Comparison of ENCODE assay signal across 17 cellular contexts in genomic region chrX:124502599-124502998, GRCh38.
DNase-seq lines count a peak whose midpoint lies in the region; ATAC-seq, FAIRE-seq and TF ChIP-seq lines count a peak whose summit lies in the region.
"Had no signal": no experiment of that assay in that cellular context is flagged by ENCODE, and none has a peak within 500 bp of the region (broad histone marks: within the 10 kb centered on the region; RNA-seq: fewer than 3 reads in every experiment).

No MANE protein-coding gene starts in this region.

- no peaks in the 10 kb centered on the region for H3K36me3 Mint-ChIP-seq in activated naive CD8-positive, alpha-beta T cell treated with anti-CD3 and anti-CD28 coated beads for 36 hours
- H3K36me3 Mint-ChIP-seq: CD4-positive, CD25-positive, alpha-beta regulatory T cell; CD8-positive, alpha-beta T cell had no signal

- in situ Hi-C loops in GM13977 (cut with MboI; ENCODE audit: low pct_unique_long_range_greater_than_20kb, low sequenced_read_pairs, unreplicated experiment): no loop called here

- H3K27me3 Mint-ChIP-seq in activated naive CD8-positive, alpha-beta T cell treated with anti-CD3 and anti-CD28 coated beads for 36 hours: no peaks in the 10 kb centered on the region
- H3K27me3 Mint-ChIP-seq: CD4-positive, CD25-positive, alpha-beta regulatory T cell had no signal

- H3K27ac Mint-ChIP-seq in activated naive CD8-positive, alpha-beta T cell treated with anti-CD3 and anti-CD28 coated beads for 36 hours: peak overlapping the region; percentile 78
- H3K27ac Mint-ChIP-seq: CD4-positive, CD25-positive, alpha-beta regulatory T cell; CD8-positive, alpha-beta T cell; GM23338 had no signal

- no peak for TF ChIP-seq CTCF in GM13977 (IDR thresholded peaks at IDR 0.05; ENCODE audit: extremely low read depth, insufficient read depth, missing control alignments)

- peaks cover 9% of the 10 kb centered on the region for H3K4me1 Mint-ChIP-seq in activated naive CD8-positive, alpha-beta T cell treated with anti-CD3 and anti-CD28 coated beads for 36 hours

- H3K4me3 Mint-ChIP-seq in activated naive CD8-positive, alpha-beta T cell treated with anti-CD3 and anti-CD28 coated beads for 36 hours: no peak overlapping the region
- H3K4me3 Mint-ChIP-seq: CD4-positive, CD25-positive, alpha-beta regulatory T cell; CD8-positive, alpha-beta T cell; GM23338; H9 had no signal

- intact Hi-C loops in left cardiac atrium (cut with DNase I): no loop called here

- DNase-seq in GM19239 (ENCODE audit: insufficient read length, low spot score) (no peak), pons (ENCODE audit: low spot score) (no peak), left cardiac atrium (no peak), GM13977 (ENCODE audit: low spot score) (no peak)
- DNase-seq in activated naive CD8-positive, alpha-beta T cell treated with anti-CD3 and anti-CD28 coated beads for 36 hours: no peak
- DNase-seq: C1 segment of cervical spinal cord; Caco-2; CD4-positive, CD25-positive, alpha-beta regulatory T cell; CD8-positive, alpha-beta T cell; DMS153; DND-41; H9 had no signal

- no peak for ATAC-seq in left cardiac atrium
- ATAC-seq: CD8-positive, alpha-beta T cell; GM23338; HCT116 had no signal

- no peaks in the 10 kb centered on the region for H3K9me3 Mint-ChIP-seq in activated naive CD8-positive, alpha-beta T cell treated with anti-CD3 and anti-CD28 coated beads for 36 hours
- H3K9me3 Mint-ChIP-seq: CD4-positive, CD25-positive, alpha-beta regulatory T cell; CD8-positive, alpha-beta T cell; GM23338; H9 had no signal

- FAIRE-seq in GM19239 (lab: Jason Lieb, UNC) (peak; percentile 56), colon (lab: Jason Lieb, UNC) (peak; percentile 24)
- FAIRE-seq: G401.6, GM12892 had no signal
